Comparison of ENCODE assay signal across 8 cellular contexts in the genomic region with DNA sequence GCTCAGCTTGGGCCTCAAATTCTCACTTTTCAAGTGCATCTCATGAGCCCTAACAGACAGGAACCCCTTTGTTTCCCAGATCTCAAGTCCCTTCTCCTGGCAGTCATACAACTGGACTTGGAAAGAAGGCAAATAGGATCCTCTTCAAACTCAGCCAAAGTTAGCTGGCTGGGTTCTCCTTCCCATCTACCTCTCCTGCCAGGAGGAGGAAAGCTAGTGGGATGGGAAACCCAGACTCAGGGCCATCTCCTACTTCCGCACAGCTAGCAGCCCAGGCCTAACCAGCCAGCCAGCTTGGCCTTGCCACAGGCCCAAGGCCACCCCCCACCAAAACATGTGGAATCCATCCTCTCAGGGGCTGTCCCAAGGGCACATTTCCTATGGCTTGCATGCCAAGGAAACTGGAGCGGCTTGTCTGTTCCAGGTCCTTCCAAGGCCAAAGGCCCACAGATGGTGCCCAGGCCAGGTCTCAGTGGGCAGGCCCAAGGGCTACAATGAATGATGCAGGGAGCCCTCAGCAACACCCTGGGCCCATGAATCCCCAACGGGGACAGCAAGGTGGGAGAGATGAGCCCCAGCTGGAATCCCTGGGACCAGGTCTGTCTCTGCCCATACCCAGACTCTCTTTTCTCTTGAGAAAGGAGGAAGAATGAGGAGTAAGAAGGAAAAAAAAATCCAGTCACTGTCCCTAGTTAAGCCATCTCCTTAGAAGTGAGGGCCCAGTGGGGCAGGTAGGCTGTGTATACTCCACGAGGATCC. TPM values are rescaled to one million over a fixed set of nuclear protein-coding genes. Genes with fewer than 3 reads are reported as not detected.
DNase-seq lines count a peak whose midpoint lies in the region; ATAC-seq and TF ChIP-seq lines count a peak whose summit lies in the region.

No MANE protein-coding gene starts in this region.

- no peaks in the 10 kb centered on the region for H3K9me3 ChIP-seq in RWPE2 (ENCODE audit: severe bottlenecking)
- H3K9me3 ChIP-seq in esophagus muscularis mucosa, result no peaks in the 10 kb centered on the region

- no peak for TF ChIP-seq EP300 in esophagus muscularis mucosa (IDR thresholded peaks at IDR 0.05)

- ATAC-seq in RWPE2 (ENCODE audit: low read depth) (no peak), HG02885 (IDR thresholded peaks at IDR 0.05; ENCODE audit: poor library complexity, unreplicated experiment) (no peak)

- H3K4me1 Mint-ChIP-seq in Calu3 (ENCODE audit: low read depth, unreplicated experiment) (peaks cover 11% of the 10 kb centered on the region), osteocyte (ENCODE audit: unreplicated experiment) (peaks cover 41% of the 10 kb centered on the region)

- DNase-seq in Calu3 (no peak), RWPE2 (ENCODE audit: low spot score) (no peak), esophagus muscularis mucosa (ENCODE audit: extremely low spot score) (no peak), osteocyte (ENCODE audit: extremely low spot score, unreplicated experiment) (no peak), NCI-H187 (lab: John Stamatoyannopoulos, UW) (no peak), AML-193 (lab: John Stamatoyannopoulos, UW) (no peak), occipital lobe (lab: John Stamatoyannopoulos, UW) (no peak)

- TSS peak; percentile 21 for BruUV-seq in Calu3 (replicated peaks; lab: Mats Ljungman, UMichigan)

- H3K27ac Mint-ChIP-seq in Calu3 (ENCODE audit: unreplicated experiment), result peak overlapping the region; percentile 77
- H3K27ac Mint-ChIP-seq in osteocyte (ENCODE audit: unreplicated experiment), result peak overlapping the region; percentile 93

- H3K9me3 Mint-ChIP-seq in Calu3 (ENCODE audit: low read depth, unreplicated experiment) (no peaks in the 10 kb centered on the region), osteocyte (ENCODE audit: unreplicated experiment) (no peaks in the 10 kb centered on the region)

- H3K27me3 ChIP-seq in RWPE2 (ENCODE audit: insufficient read depth, poor library complexity, severe bottlenecking), result no peaks in the 10 kb centered on the region
- no peaks in the 10 kb centered on the region for H3K27me3 ChIP-seq in esophagus muscularis mucosa

- H3K27ac ChIP-seq in RWPE2 (ENCODE audit: poor library complexity, severe bottlenecking) (peak overlapping the region; percentile 69), esophagus muscularis mucosa (replicated peaks in 1 of 4) (peak overlapping the region; percentile 97 to 98 (median 98))

- H3K4me1 ChIP-seq in RWPE2 (ENCODE audit: insufficient read depth, poor library complexity, severe bottlenecking), result peaks cover 30% of the 10 kb centered on the region
- peaks cover 59 to 70% (median 69%) of the 10 kb centered on the region in 4 donors for H3K4me1 ChIP-seq in esophagus muscularis mucosa

- H3K4me3 Mint-ChIP-seq in Calu3 (ENCODE audit: low read depth, unreplicated experiment) (peak overlapping the region; percentile 84), osteocyte (ENCODE audit: unreplicated experiment) (peak overlapping the region; percentile 97)

- H3K36me3 ChIP-seq in RWPE2 (ENCODE audit: low read depth) (peaks cover 12% of the 10 kb centered on the region), esophagus muscularis mucosa (peaks cover 0 to 19% (median 16%) of the 10 kb centered on the region in 4 donors)

- peak overlapping the region; percentile 95 for H3K4me3 ChIP-seq in RWPE2 (ENCODE audit: severe bottlenecking)
- peak overlapping the region; percentile 92 to 97 (median 92) for H3K4me3 ChIP-seq in esophagus muscularis mucosa

- TF ChIP-seq CTCF in Calu3 (IDR thresholded peaks at IDR 0.05; ENCODE audit: unreplicated experiment), result no peak
- no peak for TF ChIP-seq CTCF in RWPE2 (IDR thresholded peaks at IDR 0.05; ENCODE audit: poor library complexity, severe bottlenecking)
- TF ChIP-seq CTCF in esophagus muscularis mucosa (IDR thresholded peaks at IDR 0.05), result no peak
- no peak for TF ChIP-seq CTCF in osteocyte (IDR thresholded peaks at IDR 0.05)

- TF ChIP-seq POLR2A in esophagus muscularis mucosa (IDR thresholded peaks at IDR 0.05; ENCODE audit: low read depth), result no peak

- intact Hi-C loops in Calu3 (cut with micrococcal nuclease; ENCODE audit: unreplicated experiment), result no loop called here
- intact Hi-C loops in esophagus muscularis mucosa (cut with DNase I), result no loop called here

- CTCF ChIA-PET in Calu3 (lab: Charles Lee), result interaction anchor here (1.2 kb wide), 1 partner anchor 66 kb away, joined by 3 read pairs; no protein-coding TSS in a partner anchor

- WGBS in esophagus muscularis mucosa, result 49% methylated on average over 4 of the region's 4 CpGs

- H3K36me3 Mint-ChIP-seq in Calu3 (ENCODE audit: insufficient read depth, unreplicated experiment) (peaks cover 33% of the 10 kb centered on the region), osteocyte (ENCODE audit: unreplicated experiment) (peaks cover 9% of the 10 kb centered on the region)

- H3K27me3 Mint-ChIP-seq in Calu3 (ENCODE audit: unreplicated experiment) (no peaks in the 10 kb centered on the region), osteocyte (ENCODE audit: unreplicated experiment) (no peaks in the 10 kb centered on the region)

RNA-seq across cellular contexts. Expression of a gene that starts 1.7 kb away (rescaled TPM):
- total RNA-seq in Calu3 (2022), result 46.7 and 50.6 TPM in 2 replicates
- total RNA-seq in esophagus muscularis mucosa, result 100 to 1,000 TPM; 112 to 136 (median 127) TPM
- total RNA-seq in osteocyte, result 42.6 and 44.7 TPM in 2 replicates
- 13.1 TPM for total RNA-seq in occipital lobe

RNA-seq across cellular contexts. Expression of a gene that starts 13.3 kb away (rescaled TPM):
- 43.3 and 46.0 TPM in 2 replicates for total RNA-seq in Calu3 (2022)
- total RNA-seq in esophagus muscularis mucosa, result 10 to 100 TPM; 46.8 to 72.4 (median 56.2) TPM
- 36.1 and 37.4 TPM in 2 replicates for total RNA-seq in osteocyte
- 40.4 TPM for total RNA-seq in occipital lobe

RNA-seq across cellular contexts. Expression of a gene that starts 13.5 kb away (rescaled TPM):
- total RNA-seq in Calu3 (2022) (91.4 and 95.1 TPM in 2 replicates), esophagus muscularis mucosa (100 to 1,000 TPM in 1 of 4 donors, 10 to 100 TPM in 3; 71.2 to 117 (median 92.1) TPM), osteocyte (98.5 and 106 TPM in 2 replicates), occipital lobe (38.8 TPM)

RNA-seq across cellular contexts. Expression of a gene that starts 32.7 kb away (rescaled TPM):
- total RNA-seq in Calu3 (2022) (not detected in 2 replicates), esophagus muscularis mucosa (not detected), osteocyte (not detected in 2 replicates), occipital lobe (not detected)

RNA-seq across cellular contexts. Expression of a gene that starts 41.0 kb away (rescaled TPM):
- not detected in 2 replicates for total RNA-seq in Calu3 (2022)
- total RNA-seq in esophagus muscularis mucosa, result not detected
- total RNA-seq in osteocyte, result not detected in 2 replicates
- not detected for total RNA-seq in occipital lobe
